In the genomic region with DNA sequence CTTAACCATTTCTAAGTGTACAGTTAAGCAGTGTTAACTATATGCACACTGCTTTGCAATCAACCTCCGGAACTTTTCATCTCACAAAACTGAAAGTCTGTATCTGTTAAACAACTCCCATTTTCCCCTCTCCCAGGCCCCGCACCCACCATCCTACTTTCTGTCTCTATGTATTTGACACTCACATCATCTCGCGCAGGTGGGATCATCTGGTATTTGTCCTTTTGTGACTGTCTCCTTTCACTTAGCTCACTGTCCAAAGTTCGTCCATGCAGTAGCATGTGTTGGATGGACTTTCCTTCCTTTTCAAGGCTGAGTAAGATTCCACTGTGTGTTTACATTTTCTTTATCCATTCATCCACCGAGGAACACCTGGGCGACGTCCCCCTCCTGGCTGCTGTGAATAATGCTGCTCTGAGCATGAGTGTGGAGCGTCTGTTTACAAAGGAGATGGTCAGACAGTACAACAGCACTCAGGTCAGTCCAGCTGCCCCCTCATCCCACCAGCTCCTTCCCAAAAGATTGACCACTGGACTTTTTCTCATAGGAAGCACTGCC, we compare ENCODE assay signal across 1 cellular context.
TF ChIP-seq lines count a peak whose summit lies in the region.

No MANE protein-coding gene starts in this region.

TF ChIP-seq in SK-N-SH treated with all-trans-retinoic acid at 6 μM for 48 hours, 23 proteins besides CTCF, POLR2A, EP300 and RAD21 (continued from another document):
- TF ChIP-seq, protein P1, sequence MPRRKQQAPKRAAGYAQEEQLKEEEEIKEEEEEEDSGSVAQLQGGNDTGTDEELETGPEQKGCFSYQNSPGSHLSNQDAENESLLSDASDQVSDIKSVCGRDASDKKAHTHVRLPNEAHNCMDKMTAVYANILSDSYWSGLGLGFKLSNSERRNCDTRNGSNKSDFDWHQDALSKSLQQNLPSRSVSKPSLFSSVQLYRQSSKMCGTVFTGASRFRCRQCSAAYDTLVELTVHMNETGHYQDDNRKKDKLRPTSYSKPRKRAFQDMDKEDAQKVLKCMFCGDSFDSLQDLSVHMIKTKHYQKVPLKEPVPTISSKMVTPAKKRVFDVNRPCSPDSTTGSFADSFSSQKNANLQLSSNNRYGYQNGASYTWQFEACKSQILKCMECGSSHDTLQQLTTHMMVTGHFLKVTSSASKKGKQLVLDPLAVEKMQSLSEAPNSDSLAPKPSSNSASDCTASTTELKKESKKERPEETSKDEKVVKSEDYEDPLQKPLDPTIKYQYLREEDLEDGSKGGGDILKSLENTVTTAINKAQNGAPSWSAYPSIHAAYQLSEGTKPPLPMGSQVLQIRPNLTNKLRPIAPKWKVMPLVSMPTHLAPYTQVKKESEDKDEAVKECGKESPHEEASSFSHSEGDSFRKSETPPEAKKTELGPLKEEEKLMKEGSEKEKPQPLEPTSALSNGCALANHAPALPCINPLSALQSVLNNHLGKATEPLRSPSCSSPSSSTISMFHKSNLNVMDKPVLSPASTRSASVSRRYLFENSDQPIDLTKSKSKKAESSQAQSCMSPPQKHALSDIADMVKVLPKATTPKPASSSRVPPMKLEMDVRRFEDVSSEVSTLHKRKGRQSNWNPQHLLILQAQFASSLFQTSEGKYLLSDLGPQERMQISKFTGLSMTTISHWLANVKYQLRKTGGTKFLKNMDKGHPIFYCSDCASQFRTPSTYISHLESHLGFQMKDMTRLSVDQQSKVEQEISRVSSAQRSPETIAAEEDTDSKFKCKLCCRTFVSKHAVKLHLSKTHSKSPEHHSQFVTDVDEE (CRISPR knock-in tag; IDR thresholded peaks at IDR 0.05), result no peak
- no peak for TF ChIP-seq TCF4 (CRISPR knock-in tag; IDR thresholded peaks at IDR 0.05; ENCODE audit: borderline replicate concordance)
- TF ChIP-seq ESRRG (CRISPR knock-in tag; IDR thresholded peaks at IDR 0.05), result no peak
- no peak for TF ChIP-seq CSRNP3 (CRISPR knock-in tag; IDR thresholded peaks at IDR 0.05)
- no peak for TF ChIP-seq POU6F1 (CRISPR knock-in tag; IDR thresholded peaks at IDR 0.05; ENCODE audit: borderline replicate concordance, low read depth)
- TF ChIP-seq ZNF565 (CRISPR knock-in tag; conservative IDR thresholded peaks at IDR 0.05; ENCODE audit: low read depth), result no peak
- no peak for TF ChIP-seq ZFP30 (CRISPR knock-in tag; IDR thresholded peaks at IDR 0.05)
- no peak for TF ChIP-seq ISL1 (CRISPR knock-in tag; IDR thresholded peaks at IDR 0.05)
- TF ChIP-seq CSDC2 (CRISPR knock-in tag; IDR thresholded peaks at IDR 0.05), result no peak
- no peak for TF ChIP-seq GLIS3 (CRISPR knock-in tag; IDR thresholded peaks at IDR 0.05)
